Comparison of ENCODE assay signal across 11 cellular contexts in genomic region chr7:20301311-20301939, GRCh38. TPM values are rescaled to one million over a fixed set of nuclear protein-coding genes. Genes with fewer than 3 reads are reported as not detected.
DNase-seq lines count a peak whose midpoint lies in the region; ATAC-seq and TF ChIP-seq lines count a peak whose summit lies in the region.
"Had no signal": no experiment of that assay in that cellular context is flagged by ENCODE, and none has a peak within 500 bp of the region (broad histone marks: within the 10 kb centered on the region; RNA-seq: fewer than 3 reads in every experiment).

No MANE protein-coding gene starts in this region.

- POLR2A ChIA-PET in PC-9 (lab: Charles Lee; ENCODE audit: unreplicated experiment): no interaction called here

- H3K4me3 ChIP-seq in choroid plexus epithelial cell (ENCODE audit: low read depth, low read length): no peak overlapping the region
- H3K4me3 ChIP-seq in PC-9: no peak overlapping the region

- H3K27me3 ChIP-seq in PC-9 (ENCODE audit: insufficient read depth, low read depth): no peaks in the 10 kb centered on the region

- DNase-seq in CD1c-positive myeloid dendritic cell (ENCODE audit: extremely low spot score) (peak; percentile 78), M059J (ENCODE audit: low read depth) (peak; percentile 45), choroid plexus epithelial cell (ENCODE audit: low read depth) (peak; percentile 84), DMS79 treated with DMSO at 0.1 percent for 48 hours (lab: John Stamatoyannopoulos, UW) (no peak), PC-9 (no peak), GF-D8 (lab: John Stamatoyannopoulos, UW) (no peak)
- DNase-seq: activated naive CD4-positive, alpha-beta T cell treated with Interleukin-2 at 50 U/mL for 16 hours; COR-L47; substantia nigra had no signal

- 0 out of 2 replicates have a peak, but pooled peaks cover 5% of the 10 kb centered on the region for H3F3A ChIP-seq in PC-9 (ENCODE audit: insufficient read depth, low read depth)

- no peak overlapping the region for H2AFZ ChIP-seq in PC-9

- no peaks in the 10 kb centered on the region for H4K20me1 ChIP-seq in PC-9 (ENCODE audit: insufficient read depth)

- intact Hi-C loops in PC-9 (cut with micrococcal nuclease; ENCODE audit: unreplicated experiment): no loop called here

- no peak for TF ChIP-seq CTCF in choroid plexus epithelial cell (conservative IDR thresholded peaks at IDR 0.05; ENCODE audit: low read depth, low read length)
- TF ChIP-seq CTCF in PC-9 (conservative IDR thresholded peaks at IDR 0.05): no peak

- peaks cover 13% of the 10 kb centered on the region for H3K4me1 ChIP-seq in PC-9 (replicated peaks; ENCODE audit: insufficient read depth)

- H3K79me2 ChIP-seq in PC-9 (ENCODE audit: low read depth): no peaks in the 10 kb centered on the region

- no TSS peak for BruUV-seq in PC-9 (replicated peaks; lab: Mats Ljungman, UMichigan)

- H3K36me3 ChIP-seq in PC-9 (ENCODE audit: low read depth): no peaks in the 10 kb centered on the region

- CTCF ChIA-PET in PC-9 (lab: Charles Lee): interaction anchor here (0.9 to 1.0 kb wide), 2 partner anchors 81 to 297 kb away, joined by 3 to 4 read pairs; no protein-coding TSS in a partner anchor

- H3K27ac ChIP-seq in PC-9: no peak overlapping the region

- no peaks in the 10 kb centered on the region for H3K9me2 ChIP-seq in PC-9 (ENCODE audit: insufficient read depth)

- ATAC-seq in GM21526 (IDR thresholded peaks at IDR 0.05; ENCODE audit: low FRiP score, unreplicated experiment) (peak; percentile 47), HG03521 (IDR thresholded peaks at IDR 0.05; ENCODE audit: unreplicated experiment) (no peak)

- no peaks in the 10 kb centered on the region; the same call in 1 of the 2 replicates for H3K9me3 ChIP-seq in PC-9 (ENCODE audit: insufficient read depth, low read depth)

- no peak overlapping the region for H3K4me2 ChIP-seq in PC-9

RNA-seq across cellular contexts. Expression of gene ITGB8, which starts 29.3 kb away (rescaled TPM):
- total RNA-seq in M059J (2014; rRNA removed; shearing (Covaris generic)): 18.4 and 24.3 TPM in 2 replicates
- total RNA-seq in PC-9 (2021): 19.4 and 20.1 TPM in 2 replicates

Comparison
In these comparisons a context has a peak if more than half of its experiments do, and no peak if none do; other contexts are left out.
1. DNase-seq: peak in CD1c-positive myeloid dendritic cell (single experiment), M059J (single experiment) and choroid plexus epithelial cell (single experiment); none in DMS79 treated with DMSO at 0.1 percent for 48 hours (single experiment), PC-9 (0 of 2) and GF-D8 (single experiment).